In genomic region chr3:167734498-167735232, GRCh38 we compare ENCODE assay signal across 8 cellular contexts. TPM values are rescaled to one million over a fixed set of nuclear protein-coding genes. Genes with fewer than 3 reads are reported as not detected.
DNase-seq lines count a peak whose midpoint lies in the region; FAIRE-seq and TF ChIP-seq lines count a peak whose summit lies in the region.

TSS of gene PDCD10 (minus strand) at chr3:167734892. CDS start at chr3:167720157, 14,735 bp downstream.

- DNase-seq in GM06990 (ENCODE audit: extremely low read depth, insufficient read length) (peak; percentile 96), HFFc6 (peak; percentile 99), NAMALWA (ENCODE audit: low spot score) (peak; percentile 100), SK-MEL-5 (ENCODE audit: low read depth, low spot score) (peak; percentile 99), frontal cortex (ENCODE audit: low spot score in 2 of 2) (peak; percentile 57 to 78), neuronal stem cell (ENCODE audit: low spot score) (peak; percentile 98)
- DNase-seq in activated naive CD4-positive, alpha-beta T cell treated with Interleukin-2 at 50 U/mL for 16 hours: peak; percentile 97

- peak within 1 kb of the TSS; percentile 83 for H2BK15ac ChIP-seq in neuronal stem cell (ENCODE audit: low read length)

- no peak within 1 kb of the TSS for H4K8ac ChIP-seq in neuronal stem cell (ENCODE audit: low read depth, low read length)

- H4K91ac ChIP-seq in neuronal stem cell (ENCODE audit: low read depth, low read length, poor library complexity): no peak within 1 kb of the TSS

- peak within 1 kb of the TSS; percentile 27 for H3K14ac ChIP-seq in neuronal stem cell (ENCODE audit: low read length)

- peak; percentile 21 for FAIRE-seq in frontal cortex (lab: Jason Lieb, UNC)

- peak within 1 kb of the TSS; percentile 97 for H3K18ac ChIP-seq in neuronal stem cell (ENCODE audit: low read length)

- no peaks in the 10 kb centered on the region for H3K79me1 ChIP-seq in neuronal stem cell (ENCODE audit: low read depth, low read length)

- H3K36me3 Mint-ChIP-seq in HFFc6 (ENCODE audit: low read depth): no peaks in the 10 kb centered on the region; the same call in 1 of the 2 replicates

- no peaks in the 10 kb centered on the region; the same call in 1 of the 2 replicates for H3K4me1 Mint-ChIP-seq in HFFc6 (ENCODE audit: low read depth)

- H3K4me3 ChIP-seq in GM06990 (replicated peaks; ENCODE audit: low read depth, low read length) (peak within 1 kb of the TSS; percentile 74), neuronal stem cell (ENCODE audit: low read length in 2 of 2) (peak within 1 kb of the TSS; percentile 84 to 99)

- peak within 1 kb of the TSS; percentile 68 for H3K4me2 ChIP-seq in neuronal stem cell (ENCODE audit: insufficient read depth, low read length, poor library complexity, severe bottlenecking)

- H3K27me3 ChIP-seq in GM06990 (replicated peaks; ENCODE audit: control insufficient read depth, insufficient read depth, low read length) (no peaks in the 10 kb centered on the region), neuronal stem cell (ENCODE audit: control insufficient read depth in 3 of 3, insufficient read depth in 3 of 3, low read depth in 1 of 3, low read length in 3 of 3) (no peaks in the 10 kb centered on the region)

- peak within 1 kb of the TSS; percentile 96 for H3K9ac ChIP-seq in neuronal stem cell (ENCODE audit: low read depth, low read length, poor library complexity)

- H3K4me3 Mint-ChIP-seq in HFFc6: no peak within 1 kb of the TSS

- H3K27ac ChIP-seq in neuronal stem cell (replicated peaks; ENCODE audit: low read length): peak within 1 kb of the TSS; percentile 82

- peak within 1 kb of the TSS; percentile 91 for H2BK5ac ChIP-seq in neuronal stem cell (ENCODE audit: low read length)

- peak within 1 kb of the TSS; percentile 63 for H2BK120ac ChIP-seq in neuronal stem cell (ENCODE audit: low read depth, low read length)

- no peaks in the 10 kb centered on the region for H3K9me3 Mint-ChIP-seq in HFFc6

- TF ChIP-seq CTCF in GM06990 (IDR thresholded peaks at IDR 0.05; ENCODE audit: insufficient read depth, low read length, poor library complexity, severe bottlenecking) (no peak), HFFc6 (IDR thresholded peaks at IDR 0.05) (no peak; the same call in 1 of the 2 replicates), subcutaneous adipose tissue (IDR thresholded peaks at IDR 0.05; ENCODE audit: low read depth) (no peak)

- no peak within 1 kb of the TSS for H2AK5ac ChIP-seq in neuronal stem cell (ENCODE audit: low read depth, low read length)

- H3K4me1 ChIP-seq in neuronal stem cell (ENCODE audit: control insufficient read depth in 2 of 2, insufficient read depth in 1 of 2, low read depth in 1 of 2, low read length in 2 of 2): peaks cover 2% of the 10 kb centered on the region in 2 donors

- H3K27me3 Mint-ChIP-seq in HFFc6 (ENCODE audit: insufficient read depth): no peaks in the 10 kb centered on the region

- H3K27ac Mint-ChIP-seq in HFFc6: no peak within 1 kb of the TSS

- H3K36me3 ChIP-seq in GM06990 (ENCODE audit: control insufficient read depth, insufficient read depth, low read length) (no peaks in the 10 kb centered on the region), neuronal stem cell (replicated peaks in 1 of 2; ENCODE audit: control insufficient read depth in 2 of 2, insufficient read depth in 2 of 2, low read length in 2 of 2) (peaks cover 0 to 5% of the 10 kb centered on the region in 2 donors)

- peak within 1 kb of the TSS; percentile 96 for H2AFZ ChIP-seq in neuronal stem cell (ENCODE audit: low read length)

- peak within 1 kb of the TSS; percentile 61 for H3K23ac ChIP-seq in neuronal stem cell (ENCODE audit: low read depth, low read length, poor library complexity)

- H2BK12ac ChIP-seq in neuronal stem cell (ENCODE audit: low read length): no peak within 1 kb of the TSS

- no CpG with 5 or more reads among the region's 49 CpGs for WGBS in neuronal stem cell (ENCODE audit: extremely low coverage in 2 of 2, insufficient read length in 2 of 2, insufficient replicate concordance in 1 of 2), 2 donors

- H3K9me3 ChIP-seq in neuronal stem cell (replicated peaks in 1 of 2; ENCODE audit: control insufficient read depth in 2 of 2, insufficient read depth in 1 of 2, low read depth in 1 of 2, low read length in 2 of 2): no peaks in the 10 kb centered on the region

- H3K4ac ChIP-seq in neuronal stem cell (ENCODE audit: low read length): no peak within 1 kb of the TSS

- in situ Hi-C loops in SK-MEL-5 (cut with HindIII; ENCODE audit: low pct_unique_long_range_greater_than_20kb, low sequenced_read_pairs): no loop called here

RNA-seq across cellular contexts. Expression of gene PDCD10, which starts in this region (rescaled TPM):
- total RNA-seq in HFFc6 (2021; fragmentation: NEBNext Ultra II Directional; extraction: Animal tissue kit (Norgen Biotek cat#: 25700)): 10 to 100 TPM; 43.9 to 50.8 (median 46.2) TPM
- 111 and 135 TPM in 2 replicates for total RNA-seq in SK-MEL-5 (2014; rRNA removed; shearing (Covaris generic))
- polyA plus RNA-seq in SK-MEL-5 (2015; cell fraction: cytosol; rRNA removed): 61.8 and 64.3 TPM in 2 replicates
- 26.3 and 28.4 TPM in 2 replicates for polyA plus RNA-seq in SK-MEL-5 (2015; cell fraction: nucleus; rRNA removed)
- total RNA-seq in frontal cortex (63.6 TPM), subcutaneous adipose tissue (100 to 1,000 TPM in 1 of 4 donors, 10 to 100 TPM in 3; 46.5 to 103 (median 77.6) TPM)
- polyA plus RNA-seq in neuronal stem cell (2013, experiment 1 of 2): 61.0 TPM
- 62.4 TPM for polyA plus RNA-seq in neuronal stem cell (2013, experiment 2 of 2)

Comparison
In these comparisons a context has a peak if more than half of its experiments do, and no peak if none do; other contexts are left out.
1. Peak in every context shown above with its lines: DNase-seq, H3K4me3 ChIP-seq and H3K27ac ChIP-seq.